11 cellular contexts compared by ENCODE assay signal in the genomic region with DNA sequence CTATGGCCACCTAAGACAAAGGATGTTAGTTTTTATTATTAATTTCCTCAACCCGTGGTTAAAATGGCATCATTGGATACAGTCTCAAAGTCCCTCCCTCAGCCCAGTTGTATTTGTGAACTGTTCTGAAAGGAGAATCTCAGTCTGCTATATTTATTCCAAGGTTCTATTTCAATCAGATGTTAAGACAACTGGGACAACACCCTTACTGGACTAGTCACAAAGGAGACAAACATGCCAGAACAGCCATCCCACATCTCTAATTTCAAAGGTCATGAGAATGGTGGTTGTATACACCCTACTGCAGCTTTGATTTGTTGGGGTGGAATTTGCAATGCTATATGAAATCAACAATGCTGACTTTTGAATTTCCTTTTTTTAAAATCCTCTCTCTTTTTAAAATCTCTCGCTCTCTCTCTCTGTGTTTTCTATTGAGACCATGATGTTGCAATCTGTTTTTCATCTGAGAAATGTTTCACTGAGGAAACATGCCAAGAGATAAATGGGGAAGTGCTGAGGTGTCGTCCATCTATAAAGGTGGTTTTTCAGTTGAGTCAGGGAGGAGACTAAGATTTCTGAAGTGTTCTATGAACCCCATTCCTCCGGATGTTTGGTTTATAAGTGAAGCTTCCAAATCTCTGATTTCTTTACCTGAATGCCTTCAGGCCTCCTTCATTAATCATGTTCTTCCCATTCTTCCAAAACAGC.
"Had no signal": no experiment of that assay in that cellular context is flagged by ENCODE, and none has a peak within 500 bp of the region (broad histone marks: within the 10 kb centered on the region; RNA-seq: fewer than 3 reads in every experiment).

No MANE protein-coding gene starts in this region.

- ATAC-seq: natural killer cell treated with Interleukin-12 subunit alpha and Interleukin-12 subunit beta and Interleukin-15 and Interleukin-18, amount 100 ng/mL, for 72 hours; stimulated activated naive CD8-positive, alpha-beta T cell treated with anti-CD3 and anti-CD28 coated beads, Interleukin-15, amount 100 ng/mL, for 72 hours had no signal

- H3K36me3 ChIP-seq: thoracic aorta had no signal

- H3K9me3 ChIP-seq: thoracic aorta had no signal

- H3K27ac ChIP-seq: thoracic aorta had no signal

- DNase-seq: activated B cell treated with CpG ODN at 0.5 μM for 24 hours; activated naive CD4-positive, alpha-beta T cell treated with anti-CD3 and anti-CD28 coated beads, Interleukin-2, amount 50 U/mL, for 16 hours; amniotic stem cell; erythroblast; nucleus accumbens; stimulated activated CD4-positive, alpha-beta T cell treated with anti-CD3 and anti-CD28 coated beads, Interleukin-15, amount 100 ng/mL, for 24 hours; stimulated activated CD4-positive, alpha-beta T cell treated with anti-CD3 and anti-CD28 coated beads, Interleukin-4, amount 100 ng/mL, for 24 hours; stimulated activated naive CD8-positive, alpha-beta T cell treated with anti-CD3 and anti-CD28 coated beads, Interleukin-15, amount 100 ng/mL, for 72 hours; T-helper 2 cell had no signal

- H3K4me3 ChIP-seq: thoracic aorta had no signal
